8 cellular contexts compared by ENCODE assay signal in genomic region chr4:112145820-112146813, GRCh38. TPM values are rescaled to one million over a fixed set of nuclear protein-coding genes. Genes with fewer than 3 reads are reported as not detected.
DNase-seq lines count a peak whose midpoint lies in the region; ATAC-seq and TF ChIP-seq lines count a peak whose summit lies in the region.

No MANE protein-coding gene starts in this region.

- H2AFZ ChIP-seq in parathyroid adenoma = peak overlapping the region; percentile 83

- H3K9me3 Mint-ChIP-seq in activated naive CD4-positive, alpha-beta T cell treated with anti-CD3 and anti-CD28 coated beads, Interleukin-2, amount 10 ng/mL, durations not matched to agents 7 days and 5 days = no peaks in the 10 kb centered on the region

- H3K36me3 ChIP-seq in BLaER1 treated with 17β-estradiol and CSF1 and Interleukin-3, amounts not matched to agents 10 nM and 100 nM = peaks cover 0 to 12% (median 5%) of the 10 kb centered on the region in 11 experiments; a peak in 3 of 22 replicates
- peaks cover 5% of the 10 kb centered on the region for H3K36me3 ChIP-seq in SJSA1
- H3K36me3 ChIP-seq in parathyroid adenoma (ENCODE audit: control insufficient read depth, insufficient read depth, low read length) = no peaks in the 10 kb centered on the region
- H3K36me3 ChIP-seq in tibial nerve = no peaks in the 10 kb centered on the region

- peak overlapping the region; percentile 67 to 92 (median 85) for H3K27ac ChIP-seq in BLaER1 treated with 17β-estradiol and CSF1 and Interleukin-3, amounts not matched to agents 10 nM and 100 nM
- H3K27ac ChIP-seq in SJSA1 (no peak overlapping the region), parathyroid adenoma (peak overlapping the region; percentile 82), tibial nerve (peak overlapping the region; percentile 61 to 87 (median 86))

- CTCF ChIA-PET in activated naive CD4-positive, alpha-beta T cell treated with anti-CD3 and anti-CD28 coated beads, Interleukin-2, amount 10 ng/mL, durations not matched to agents 7 days and 5 days (lab: Charles Lee) = interaction anchor here (1.0 to 1.8 kb wide), 2 partner anchors 44 to 46 kb away, joined by 3 to 6 read pairs; no protein-coding TSS in a partner anchor

- TF ChIP-seq CTCF in parathyroid adenoma (IDR thresholded peaks at IDR 0.05) (peak; percentile 5), tibial nerve (IDR thresholded peaks at IDR 0.05) (peak in 2 of 5 experiments; percentile 14 to 26)

- DNase-seq in SJSA1 (ENCODE audit: low read depth in 1 of 2, low spot score in 2 of 2) = peak; percentile 48 to 51
- DNase-seq in activated naive CD4-positive, alpha-beta T cell treated with anti-CD3 and anti-CD28 coated beads, Interleukin-2, amount 10 ng/mL, durations not matched to agents 7 days and 5 days = peak; percentile 67
- DNase-seq in Right ventricle myocardium superior = peak; percentile 67
- peak in 1 of 2 donors; percentile 18 for DNase-seq in tibial nerve (ENCODE audit: low spot score in 2 of 2)

- H3K27me3 Mint-ChIP-seq in activated naive CD4-positive, alpha-beta T cell treated with anti-CD3 and anti-CD28 coated beads, Interleukin-2, amount 10 ng/mL, durations not matched to agents 7 days and 5 days = no peaks in the 10 kb centered on the region

- H3K4me1 Mint-ChIP-seq in activated naive CD4-positive, alpha-beta T cell treated with anti-CD3 and anti-CD28 coated beads, Interleukin-2, amount 10 ng/mL, durations not matched to agents 7 days and 5 days = peaks cover 38% of the 10 kb centered on the region

- H3K4me1 ChIP-seq in BLaER1 treated with 17β-estradiol and CSF1 and Interleukin-3, amounts not matched to agents 10 nM and 100 nM = peaks cover 45 to 63% (median 48%) of the 10 kb centered on the region in 10 experiments
- H3K4me1 ChIP-seq in SJSA1 (replicated peaks) (peaks cover 12% of the 10 kb centered on the region), parathyroid adenoma (no peaks in the 10 kb centered on the region), tibial nerve (peaks cover 0 to 23% (median 5%) of the 10 kb centered on the region in 4 donors)

- H3K9me3 ChIP-seq in BLaER1 treated with 17β-estradiol and CSF1 and Interleukin-3, amounts not matched to agents 10 nM and 100 nM (replicated peaks in 1 of 11) = no peaks in the 10 kb centered on the region
- H3K9me3 ChIP-seq in SJSA1 (replicated peaks) (0 out of 2 replicates have a peak, but pooled peaks cover 4% of the 10 kb centered on the region), parathyroid adenoma (ENCODE audit: control insufficient read depth, low read length) (no peaks in the 10 kb centered on the region), tibial nerve (no peaks in the 10 kb centered on the region)

- no peak for TF ChIP-seq EP300 in tibial nerve (IDR thresholded peaks at IDR 0.05)

- H3K9ac ChIP-seq in BLaER1 treated with 17β-estradiol and CSF1 and Interleukin-3, amounts not matched to agents 10 nM and 100 nM = peak overlapping the region; percentile 82 to 94 (median 88)
- no peak overlapping the region for H3K9ac ChIP-seq in parathyroid adenoma

- H4K20me1 ChIP-seq in BLaER1 treated with 17β-estradiol and CSF1 and Interleukin-3, amounts not matched to agents 10 nM and 100 nM = peaks cover 0 to 20% (median 9%) of the 10 kb centered on the region in 11 experiments; a peak in 8 of 22 replicates

- peak overlapping the region; percentile 75 to 93 (median 85) for H3K4me2 ChIP-seq in BLaER1 treated with 17β-estradiol and CSF1 and Interleukin-3, amounts not matched to agents 10 nM and 100 nM
- H3K4me2 ChIP-seq in parathyroid adenoma (ENCODE audit: low read length) = peak overlapping the region; percentile 95

- H3K27ac Mint-ChIP-seq in activated naive CD4-positive, alpha-beta T cell treated with anti-CD3 and anti-CD28 coated beads, Interleukin-2, amount 10 ng/mL, durations not matched to agents 7 days and 5 days = peak overlapping the region; percentile 80

- WGBS in tibial nerve, 2 donors = 3 to 5% methylated on average over 41 to 50 of the region's 50 CpGs

- peak; percentile 42 for ATAC-seq in GM19043 (IDR thresholded peaks at IDR 0.05; ENCODE audit: low read depth, unreplicated experiment)
- peak; percentile 44 for ATAC-seq in HG03280 (IDR thresholded peaks at IDR 0.05; ENCODE audit: unreplicated experiment)
- ATAC-seq in Right ventricle myocardium superior (ENCODE audit: poor library complexity) = peak; percentile 42

- intact Hi-C loops in Right ventricle myocardium superior (cut with DNase I) = no loop called here

- H3K27me3 ChIP-seq in BLaER1 treated with 17β-estradiol and CSF1 and Interleukin-3, amounts not matched to agents 10 nM and 100 nM = no peaks in the 10 kb centered on the region
- no peaks in the 10 kb centered on the region for H3K27me3 ChIP-seq in SJSA1 (replicated peaks)
- no peaks in the 10 kb centered on the region for H3K27me3 ChIP-seq in parathyroid adenoma (ENCODE audit: control insufficient read depth, insufficient read depth, low read length)
- H3K27me3 ChIP-seq in tibial nerve = no peaks in the 10 kb centered on the region

- peak overlapping the region; percentile 84 to 100 (median 90) for H3K4me3 ChIP-seq in BLaER1 treated with 17β-estradiol and CSF1 and Interleukin-3, amounts not matched to agents 10 nM and 100 nM
- H3K4me3 ChIP-seq in SJSA1 (peak overlapping the region; percentile 98), parathyroid adenoma (ENCODE audit: low read depth, low read length) (peak overlapping the region; percentile 84), tibial nerve (peak overlapping the region; percentile 77 to 89 (median 82))

- H3K79me2 ChIP-seq in parathyroid adenoma = peaks cover 2% of the 10 kb centered on the region

- H3K36me3 Mint-ChIP-seq in activated naive CD4-positive, alpha-beta T cell treated with anti-CD3 and anti-CD28 coated beads, Interleukin-2, amount 10 ng/mL, durations not matched to agents 7 days and 5 days = no peaks in the 10 kb centered on the region

- peak overlapping the region; percentile 82 for H3K4me3 Mint-ChIP-seq in activated naive CD4-positive, alpha-beta T cell treated with anti-CD3 and anti-CD28 coated beads, Interleukin-2, amount 10 ng/mL, durations not matched to agents 7 days and 5 days

- no peak for TF ChIP-seq POLR2A in tibial nerve (IDR thresholded peaks at IDR 0.05)

RNA-seq across cellular contexts. Expression of gene FAM241A, which starts 0.9 kb away (rescaled TPM):
- 1.4 and 2.1 TPM in 2 replicates for total RNA-seq in SJSA1 (2014; rRNA removed; shearing (Covaris generic))
- total RNA-seq in Right ventricle myocardium superior (7.4 TPM), tibial nerve (1 to 10 TPM; 2.4 to 4.8 (median 2.9) TPM)
